In the genomic region with DNA sequence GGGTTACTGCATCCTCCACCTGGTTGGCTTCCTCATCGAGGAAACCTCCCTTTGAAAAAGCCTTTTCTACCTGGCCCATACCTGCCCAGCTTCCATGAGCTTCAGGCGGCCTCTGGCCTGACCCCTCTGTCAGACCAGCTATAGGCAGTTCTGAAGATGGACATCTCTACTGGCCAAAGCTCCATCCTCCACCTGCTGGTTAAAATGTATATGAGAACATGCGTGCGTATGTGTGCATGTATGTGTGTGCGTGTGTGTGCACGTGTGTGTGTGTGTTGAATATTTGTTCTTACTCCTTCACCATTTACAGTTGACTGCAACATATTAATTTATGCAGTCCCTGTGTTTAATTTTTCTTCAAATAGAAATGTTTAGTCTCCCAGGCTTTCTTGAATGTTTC, we compare ENCODE assay signal across 30 cellular contexts.
"Had no signal": no experiment of that assay in that cellular context is flagged by ENCODE, and none has a peak within 500 bp of the region (broad histone marks: within the 10 kb centered on the region; RNA-seq: fewer than 3 reads in every experiment).

No MANE protein-coding gene starts in this region.

- H3K27me3 Mint-ChIP-seq: activated CD4-positive, alpha-beta memory T cell treated with anti-CD3 and anti-CD28 coated beads for 36 hours; activated CD4-positive, alpha-beta T cell treated with anti-CD3 and anti-CD28 coated beads, Interleukin-2, amount 10 ng/mL, durations not matched to agents 7 days and 5 days; brain had no signal

- H3K4me3 Mint-ChIP-seq: activated CD4-positive, alpha-beta memory T cell treated with anti-CD3 and anti-CD28 coated beads for 36 hours; activated CD4-positive, alpha-beta T cell treated with anti-CD3 and anti-CD28 coated beads for 36 hours; activated CD4-positive, alpha-beta T cell treated with anti-CD3 and anti-CD28 coated beads, Interleukin-2, amount 10 ng/mL, durations not matched to agents 7 days and 5 days; activated naive CD4-positive, alpha-beta T cell treated with anti-CD3 and anti-CD28 coated beads for 36 hours; activated T-cell treated with anti-CD3 and anti-CD28 coated beads, Interleukin-2, amount 50 U/mL, for 4 hours; activated T-helper 1 cell treated with anti-CD3 and anti-CD28 coated beads, Interleukin-12 subunit alpha, Interleukin-12 subunit beta, Interleukin-2, Interleukin-4 antibody, amounts not matched to agents 30 ng/mL and 10 ng/mL and 1 ng/mL, durations not matched to agents 14 hours and 24 hours and 36 hours; brain; T-helper 2 cell treated with Interferon-gamma antibody and Interleukin-4, amounts not matched to agents 5 μg/mL and 100 μg/mL, for 36 hours; WTC11 had no signal

- H3K36me3 ChIP-seq: adrenal gland, MG63, SJCRH30 had no signal

- H3K27ac ChIP-seq: adrenal gland, SJCRH30, SK-N-MC had no signal

- ATAC-seq: activated CD4-positive, alpha-beta T cell treated with anti-CD3 and anti-CD28 coated beads for 36 hours; activated CD4-positive, CD25-positive, alpha-beta regulatory T cell treated with anti-CD3 and anti-CD28 coated beads, Interleukin-2, amount 50 U/mL, for 24 hours; activated naive CD4-positive, alpha-beta T cell treated with anti-CD3 and anti-CD28 coated beads, Interleukin-2, amount 50 U/mL, for 72 hours; activated T-cell treated with anti-CD3 and anti-CD28 coated beads, Interleukin-2, amount 50 U/mL, for 4 hours; Panc1; WTC11 had no signal

- H3K4me3 ChIP-seq: adrenal gland, MG63, SJCRH30, SK-N-MC had no signal

- H3K9me3 Mint-ChIP-seq: activated T-helper 1 cell treated with anti-CD3 and anti-CD28 coated beads, Interleukin-12 subunit alpha, Interleukin-12 subunit beta, Interleukin-2, Interleukin-4 antibody, amounts not matched to agents 30 ng/mL and 10 ng/mL and 1 ng/mL, durations not matched to agents 14 hours and 24 hours and 36 hours; T-helper 2 cell treated with Interferon-gamma antibody and Interleukin-4, amounts not matched to agents 5 μg/mL and 100 μg/mL, for 36 hours had no signal

- H3K36me3 Mint-ChIP-seq: activated CD4-positive, alpha-beta memory T cell treated with anti-CD3 and anti-CD28 coated beads for 36 hours; brain had no signal

- H3K4me1 Mint-ChIP-seq: activated CD4-positive, alpha-beta T cell treated with anti-CD3 and anti-CD28 coated beads for 36 hours; activated CD4-positive, alpha-beta T cell treated with anti-CD3 and anti-CD28 coated beads, Interleukin-2, amount 10 ng/mL, durations not matched to agents 7 days and 5 days; WTC11 had no signal

- H3K4me1 ChIP-seq: adrenal gland, SJCRH30 had no signal

- H3K27ac Mint-ChIP-seq: activated CD4-positive, alpha-beta memory T cell treated with anti-CD3 and anti-CD28 coated beads for 36 hours; activated CD4-positive, alpha-beta T cell treated with anti-CD3 and anti-CD28 coated beads for 36 hours; activated CD4-positive, alpha-beta T cell treated with anti-CD3 and anti-CD28 coated beads, Interleukin-2, amount 10 ng/mL, durations not matched to agents 7 days and 5 days; activated naive CD4-positive, alpha-beta T cell treated with anti-CD3 and anti-CD28 coated beads for 36 hours; activated naive CD4-positive, alpha-beta T cell treated with anti-CD3 and anti-CD28 coated beads, Interleukin-2, amount 50 U/mL, for 72 hours; activated T-helper 1 cell treated with anti-CD3 and anti-CD28 coated beads, Interleukin-12 subunit alpha, Interleukin-12 subunit beta, Interleukin-2, Interleukin-4 antibody, amounts not matched to agents 30 ng/mL and 10 ng/mL and 1 ng/mL, durations not matched to agents 14 hours and 24 hours and 36 hours; T-helper 2 cell treated with Interferon-gamma antibody and Interleukin-4, amounts not matched to agents 5 μg/mL and 100 μg/mL, for 36 hours; WTC11 had no signal

- DNase-seq: activated CD4-positive, alpha-beta memory T cell treated with anti-CD3 and anti-CD28 coated beads for 36 hours; activated CD4-positive, alpha-beta T cell treated with anti-CD3 and anti-CD28 coated beads for 36 hours; activated CD4-positive, alpha-beta T cell treated with anti-CD3 and anti-CD28 coated beads, Interleukin-2, amount 10 ng/mL, durations not matched to agents 7 days and 5 days; activated CD8-positive, alpha-beta memory T cell treated with anti-CD3 and anti-CD28 coated beads, Interleukin-2, amount 50 U/mL, for 4 hours; activated gamma-delta T cell treated with Interleukin-2 at 50 U/mL for 16 hours; activated naive CD4-positive, alpha-beta T cell treated with anti-CD3 and anti-CD28 coated beads for 36 hours; activated T-cell treated with anti-CD3 and anti-CD28 coated beads for 4 hours; activated T-cell treated with anti-CD3 and anti-CD28 coated beads, Interleukin-2, amount 50 U/mL, for 4 hours; adrenal gland; caudate nucleus; cerebellar nuclear complex; Karpas-422; KBM-7; MG63; NCI-H1048; NCI-H1436 treated with DMSO at 0.1 percent for 48 hours; NCI-H1694 treated with DMSO at 0.1 percent for 48 hours; NCI-H2029; NCI-H345; NCI-H524 treated with DMSO at 0.1 percent for 48 hours; SHP77; SJCRH30 had no signal

- H3K9me3 ChIP-seq: adrenal gland, MG63, SJCRH30 had no signal

- H3K27me3 ChIP-seq: adrenal gland, MG63, SJCRH30 had no signal
